20 cellular contexts compared by ENCODE assay signal in genomic region chr7:25318077-25318476, GRCh38.
DNase-seq lines count a peak whose midpoint lies in the region; ATAC-seq and TF ChIP-seq lines count a peak whose summit lies in the region.
"Had no signal": no experiment of that assay in that cellular context is flagged by ENCODE, and none has a peak within 500 bp of the region (broad histone marks: within the 10 kb centered on the region; RNA-seq: fewer than 3 reads in every experiment).

No MANE protein-coding gene starts in this region.

- no peak overlapping the region for H2BK15ac ChIP-seq in H9 (ENCODE audit: low read depth, low read length)

- H3K4me1 Mint-ChIP-seq in H9 (peaks cover 13 to 19% of the 10 kb centered on the region in 2 experiments), chondrocyte (ENCODE audit: low read depth) (peaks cover 22% of the 10 kb centered on the region), WTC11 (peaks cover 64% of the 10 kb centered on the region)
- H3K4me1 Mint-ChIP-seq: B cell had no signal

- H3K9me3 ChIP-seq in DND-41 (ENCODE audit: insufficient read depth, low read length, severe bottlenecking) (no peaks in the 10 kb centered on the region), H9 (ENCODE audit: control insufficient read depth, low read depth, low read length) (no peaks in the 10 kb centered on the region), body of pancreas (no peaks in the 10 kb centered on the region), BE2C (no peaks in the 10 kb centered on the region)

- no peaks in the 10 kb centered on the region for H3K4me1 ChIP-seq in DND-41 (ENCODE audit: insufficient read depth, low read length)
- H3K4me1 ChIP-seq in H9 (ENCODE audit: insufficient read depth, low read length): peaks cover 4% of the 10 kb centered on the region; the same call in 1 of the 2 replicates
- H3K4me1 ChIP-seq in body of pancreas: peaks cover 65% of the 10 kb centered on the region
- H3K4me1 ChIP-seq in BE2C: no peaks in the 10 kb centered on the region

- H4K5ac ChIP-seq in H9 (ENCODE audit: insufficient read length, low read depth, low read length): no peak overlapping the region

- H3K79me2 ChIP-seq in DND-41 (ENCODE audit: insufficient read depth, low read length) (no peaks in the 10 kb centered on the region), H9 (ENCODE audit: insufficient read depth, low read length) (no peaks in the 10 kb centered on the region)

- no peaks in the 10 kb centered on the region for H4K20me1 ChIP-seq in DND-41 (ENCODE audit: insufficient read depth, low read length)
- no peaks in the 10 kb centered on the region for H4K20me1 ChIP-seq in H9 (ENCODE audit: control insufficient read depth, insufficient read depth, insufficient read length)

- H3K27ac ChIP-seq in DND-41 (ENCODE audit: low read length) (no peak overlapping the region), H9 (ENCODE audit: insufficient read length, low read depth, low read length) (no peak overlapping the region), body of pancreas (peak overlapping the region in 2 of 4 donors; percentile 14 to 22)
- H3K27ac ChIP-seq: HL-60 had no signal

- no peak overlapping the region for H2BK12ac ChIP-seq in H9 (ENCODE audit: insufficient read length, low read depth, low read length)

- DNase-seq in DND-41 (no peak), H9 (no peak), NCI-H526 treated with DMSO at 0.1 percent for 48 hours (lab: John Stamatoyannopoulos, UW) (peak; percentile 22), chondrocyte (ENCODE audit: low spot score) (no peak), WTC11 (ENCODE audit: low spot score) (no peak), body of pancreas (no peak), BE2C (no peak)
- DNase-seq: ACHN; CD8-positive, alpha-beta T cell; DMS79 treated with DMSO at 0.1 percent for 48 hours; H7; NCI-H1417; NCI-H2081; NCI-H345; NCI-H69; SHP77 had no signal

- H2BK20ac ChIP-seq in H9 (ENCODE audit: low read depth, low read length, poor library complexity, severe bottlenecking): no peak overlapping the region

- H2BK120ac ChIP-seq in H9 (ENCODE audit: low read depth, low read length, poor library complexity, severe bottlenecking): no peak overlapping the region

- no peak overlapping the region for H3K18ac ChIP-seq in H9 (ENCODE audit: insufficient read length, low read depth, low read length)

- H2AFZ ChIP-seq in DND-41 (ENCODE audit: low read depth, low read length): no peak overlapping the region
- H2AFZ ChIP-seq in H9 (ENCODE audit: low read length): no peak overlapping the region

- H3K4me3 ChIP-seq in DND-41 (ENCODE audit: low read depth in 1 of 2, low read length in 2 of 2) (no peak overlapping the region), body of pancreas (no peak overlapping the region), BE2C (ENCODE audit: low read depth, low read length) (no peak overlapping the region)

- H3K27me3 Mint-ChIP-seq in H9 (ENCODE audit: low read depth) (no peaks in the 10 kb centered on the region), chondrocyte (ENCODE audit: low read depth) (peaks cover 13% of the 10 kb centered on the region), WTC11 (ENCODE audit: low read depth) (no peaks in the 10 kb centered on the region)

- H3K4ac ChIP-seq in H9 (ENCODE audit: low read depth, low read length): no peak overlapping the region

- H3K36me3 ChIP-seq in DND-41 (ENCODE audit: insufficient read depth, low read length) (no peaks in the 10 kb centered on the region), body of pancreas (replicated peaks in 1 of 2; ENCODE audit: insufficient read depth in 1 of 2, low read depth in 2 of 2) (no peaks in the 10 kb centered on the region), BE2C (no peaks in the 10 kb centered on the region)

- H3K56ac ChIP-seq in H9 (ENCODE audit: insufficient read length, low read depth, low read length): no peak overlapping the region

- POLR2A ChIA-PET in WTC11 (lab: Charles Lee): no interaction called here

- H3K27me3 ChIP-seq in DND-41 (ENCODE audit: insufficient read depth, low read length, poor library complexity): peaks cover 20% of the 10 kb centered on the region
- H3K27me3 ChIP-seq in H9 (ENCODE audit: insufficient read depth, low read length): no peaks in the 10 kb centered on the region
- no peaks in the 10 kb centered on the region for H3K27me3 ChIP-seq in body of pancreas
- peaks cover 22% of the 10 kb centered on the region for H3K27me3 ChIP-seq in BE2C

- CTCF ChIA-PET in WTC11 (lab: Charles Lee): interaction anchor here (1.0 to 1.3 kb wide), 5 partner anchors 9 to 101 kb away, joined by 3 to 6 read pairs (median 4); no protein-coding TSS in a partner anchor

- H4K8ac ChIP-seq in H9 (replicated peaks; ENCODE audit: insufficient read length, low read depth, low read length): no peak overlapping the region

- ATAC-seq in DND-41 (ENCODE audit: insufficient read depth, low read depth) (no peak), WTC11 (no peak), HG03175 (IDR thresholded peaks at IDR 0.05; ENCODE audit: unreplicated experiment) (no peak), body of pancreas (no peak)
- ATAC-seq: CD8-positive, alpha-beta T cell had no signal

- TF ChIP-seq CTCF in DND-41 (IDR thresholded peaks at IDR 0.05; ENCODE audit: borderline replicate concordance, extremely low read depth, low read length, poor library complexity, severe bottlenecking) (peak; percentile 16), H9 (conservative IDR thresholded peaks at IDR 0.05) (peak; percentile 39; the same call in 2 of the 3 replicates), chondrocyte (IDR thresholded peaks at IDR 0.05) (peak; percentile 58), WTC11 (IDR thresholded peaks at IDR 0.05) (no peak), body of pancreas (IDR thresholded peaks at IDR 0.05) (peak in 2 of 7 experiments; percentile 13 to 15), BE2C (IDR thresholded peaks at IDR 0.05; ENCODE audit: low read depth, low read length) (no peak)

- no peak overlapping the region for H3T11ph ChIP-seq in H9 (ENCODE audit: low read length)

- H3K23me2 ChIP-seq in H9 (ENCODE audit: insufficient read length, low read depth, low read length, poor library complexity, severe bottlenecking): no peaks in the 10 kb centered on the region

- no peak overlapping the region for H3K4me3 Mint-ChIP-seq in H9
- H3K4me3 Mint-ChIP-seq in chondrocyte (ENCODE audit: unreplicated experiment): no peak overlapping the region
- H3K4me3 Mint-ChIP-seq in WTC11: no peak overlapping the region
- H3K4me3 Mint-ChIP-seq: B cell; CD8-positive, alpha-beta T cell; T-helper 1 cell treated with Interleukin-12 subunit alpha and Interleukin-12 subunit beta and Interleukin-4 antibody, amounts not matched to agents 30 μg/mL and 1 μg/mL, for 36 hours had no signal

- H3K9me3 Mint-ChIP-seq in H9: no peaks in the 10 kb centered on the region
- no peaks in the 10 kb centered on the region for H3K9me3 Mint-ChIP-seq in chondrocyte (ENCODE audit: low read depth)
- H3K9me3 Mint-ChIP-seq in WTC11: no peaks in the 10 kb centered on the region
- H3K9me3 Mint-ChIP-seq: CD8-positive, alpha-beta T cell; T-helper 1 cell treated with Interleukin-12 subunit alpha and Interleukin-12 subunit beta and Interleukin-4 antibody, amounts not matched to agents 30 μg/mL and 1 μg/mL, for 36 hours had no signal

- H3K36me3 Mint-ChIP-seq in H9 (ENCODE audit: insufficient read depth in 1 of 3, low read depth in 3 of 3) (no peaks in the 10 kb centered on the region), chondrocyte (ENCODE audit: low read depth) (no peaks in the 10 kb centered on the region), WTC11 (no peaks in the 10 kb centered on the region)
- H3K36me3 Mint-ChIP-seq: CD8-positive, alpha-beta T cell had no signal

- no peak overlapping the region for H2BK5ac ChIP-seq in H9 (ENCODE audit: insufficient read length, low read length)

- intact Hi-C loops in body of pancreas (cut with DNase I): no loop called here

- H3K79me1 ChIP-seq in H9 (ENCODE audit: insufficient read depth, low read depth, low read length, poor library complexity, severe bottlenecking): no peaks in the 10 kb centered on the region

- no CpG with 5 or more reads among the region's 1 CpG for WGBS in H9 (ENCODE audit: extremely low coverage, insufficient read length, low lambda C conversion rate)
- 59 to 74% methylated on average over 1 of the region's 1 CpG for WGBS in body of pancreas, 2 donors

- H3K27ac Mint-ChIP-seq in H9 (0 out of 7 replicates have a peak overlapping the region, but pooled peaks of 1 of the 3 experiments have one; percentile 38), chondrocyte (ENCODE audit: unreplicated experiment) (no peak overlapping the region), WTC11 (no peak overlapping the region)
- H3K27ac Mint-ChIP-seq: B cell; CD8-positive, alpha-beta T cell; T-helper 1 cell treated with Interleukin-12 subunit alpha and Interleukin-12 subunit beta and Interleukin-4 antibody, amounts not matched to agents 30 μg/mL and 1 μg/mL, for 36 hours had no signal

- H3K23ac ChIP-seq in H9 (ENCODE audit: insufficient read length, low read depth, low read length): no peak overlapping the region

- H2AK5ac ChIP-seq in H9 (ENCODE audit: insufficient read length, low read length): no peak overlapping the region

- no peak overlapping the region for H4K91ac ChIP-seq in H9 (ENCODE audit: insufficient read length, low read depth, low read length)

- no peak overlapping the region for H3K4me2 ChIP-seq in DND-41 (ENCODE audit: insufficient read depth, low read length)
- no peak overlapping the region for H3K4me2 ChIP-seq in H9 (ENCODE audit: insufficient read depth, insufficient read length, low read length)

- no peak for TF ChIP-seq POLR2A in body of pancreas (IDR thresholded peaks at IDR 0.05)

- no peak overlapping the region for H3K14ac ChIP-seq in H9 (ENCODE audit: insufficient read depth, low read length)

- no peak overlapping the region for H3K9ac ChIP-seq in DND-41 (ENCODE audit: low read depth, low read length)
- H3K9ac ChIP-seq in H9 (ENCODE audit: extremely low read depth, insufficient read length, low read length): no peak overlapping the region

TF ChIP-seq in WTC11, 78 proteins besides CTCF, POLR2A, EP300 and RAD21:
- TF ChIP-seq FOXP4 (CRISPR knock-in tag; IDR thresholded peaks at IDR 0.05) (no peak), RELA (CRISPR knock-in tag; IDR thresholded peaks at IDR 0.05; ENCODE audit: borderline replicate concordance) (no peak), NR1H2 (CRISPR knock-in tag; IDR thresholded peaks at IDR 0.05) (no peak)

Comparison
In these comparisons a context has a peak if more than half of its experiments do, and no peak if none do; other contexts are left out.
1. CTCF ChIP-seq: peak in DND-41 (single experiment), H9 (single experiment) and chondrocyte (single experiment); none in WTC11 (single experiment) and BE2C (single experiment).